Comparison of ENCODE assay signal across 1 cellular context in the genomic region with DNA sequence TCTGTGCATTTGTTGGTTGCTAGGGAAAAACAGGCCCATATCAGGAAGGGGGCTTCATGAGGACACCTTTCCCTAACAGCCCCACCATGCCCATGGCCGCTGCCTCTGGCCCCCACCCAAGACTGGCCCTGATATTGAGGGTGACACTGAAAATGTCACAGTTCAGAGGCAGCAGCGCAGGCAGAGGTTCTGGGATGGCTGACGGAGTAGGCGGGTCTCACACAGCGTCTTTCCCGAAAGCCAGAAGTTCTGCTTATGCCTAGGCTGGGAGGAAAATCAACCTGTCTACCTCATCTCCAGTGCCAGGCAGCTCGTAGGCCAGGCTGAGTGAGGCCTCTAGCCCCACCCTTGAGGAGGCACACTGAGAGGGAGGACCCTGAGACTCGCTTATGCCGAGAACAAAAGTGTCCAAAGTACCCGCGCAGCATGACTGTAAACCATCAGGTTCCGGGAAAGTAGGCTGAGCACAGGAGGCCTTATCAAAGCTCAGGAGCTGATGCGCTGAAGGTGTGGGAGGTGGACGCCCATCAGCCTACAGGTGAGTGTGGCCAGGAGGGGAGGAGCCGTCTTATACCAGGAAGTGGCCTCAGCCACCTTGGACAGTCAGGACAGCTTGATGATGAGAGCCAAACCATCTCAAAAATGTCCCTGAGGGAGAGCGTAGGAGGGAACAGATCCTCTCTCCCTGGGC.
TF ChIP-seq lines count a peak whose summit lies in the region.

No MANE protein-coding gene starts in this region.

TF ChIP-seq in HepG2, 621 proteins besides CTCF, POLR2A, EP300 and RAD21:
- TF ChIP-seq ZNF441 (CRISPR knock-in tag; IDR thresholded peaks at IDR 0.05; ENCODE audit: borderline replicate concordance) (no peak), NKX3-1 (CRISPR knock-in tag; IDR thresholded peaks at IDR 0.05) (no peak), ZNF225 (CRISPR knock-in tag; IDR thresholded peaks at IDR 0.05) (no peak), ZNF713 (CRISPR knock-in tag; IDR thresholded peaks at IDR 0.05) (no peak), HHEX (CRISPR knock-in tag; IDR thresholded peaks at IDR 0.05) (no peak)
